21 cellular contexts compared by ENCODE assay signal in the genomic region with DNA sequence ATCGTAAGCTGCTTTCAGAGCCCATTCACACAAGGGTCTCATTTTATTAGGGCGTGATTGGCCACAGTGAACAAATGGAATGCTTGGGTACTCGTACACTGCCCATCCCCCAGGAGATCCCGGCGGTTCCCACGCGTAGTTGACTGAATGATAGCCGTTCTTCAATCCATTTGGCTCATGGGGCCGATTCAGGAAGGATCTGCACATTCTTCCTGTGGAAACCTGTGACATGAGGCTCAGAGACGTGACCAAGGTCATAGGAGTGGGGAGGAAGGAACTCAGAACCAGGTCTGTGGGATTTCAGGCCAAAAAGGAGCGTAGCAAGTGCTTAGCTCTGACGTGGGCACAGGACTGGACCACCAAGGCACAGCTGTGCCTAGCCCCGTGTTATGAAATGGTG. TPM values are rescaled to one million over a fixed set of nuclear protein-coding genes. Genes with fewer than 3 reads are reported as not detected.
DNase-seq lines count a peak whose midpoint lies in the region; ATAC-seq and TF ChIP-seq lines count a peak whose summit lies in the region.
"Had no signal": no experiment of that assay in that cellular context is flagged by ENCODE, and none has a peak within 500 bp of the region (broad histone marks: within the 10 kb centered on the region; RNA-seq: fewer than 3 reads in every experiment).

No MANE protein-coding gene starts in this region.

- H3K9me3 ChIP-seq in BLaER1 (peaks cover 20% of the 10 kb centered on the region), DND-41 (ENCODE audit: insufficient read depth, low read length, severe bottlenecking) (no peaks in the 10 kb centered on the region), esophagus muscularis mucosa (no peaks in the 10 kb centered on the region), sigmoid colon (no peaks in the 10 kb centered on the region)
- H3K9me3 ChIP-seq: testis had no signal

- ATAC-seq in DND-41 (ENCODE audit: insufficient read depth, low read depth) (no peak), HG03342 (IDR thresholded peaks at IDR 0.05; ENCODE audit: unreplicated experiment) (no peak), GM19351 (IDR thresholded peaks at IDR 0.05; ENCODE audit: unreplicated experiment) (no peak)
- ATAC-seq: activated CD8-positive, alpha-beta memory T cell treated with anti-CD3 and anti-CD28 coated beads, Interleukin-2, amount 10 ng/mL, durations not matched to agents 7 days and 5 days; naive thymus-derived CD8-positive, alpha-beta T cell; Panc1 had no signal

- TF ChIP-seq CTCF in DND-41 (IDR thresholded peaks at IDR 0.05; ENCODE audit: borderline replicate concordance, extremely low read depth, low read length, poor library complexity, severe bottlenecking), result no peak
- no peak for TF ChIP-seq CTCF in esophagus muscularis mucosa (IDR thresholded peaks at IDR 0.05)
- TF ChIP-seq CTCF in sigmoid colon (IDR thresholded peaks at IDR 0.05), result no peak
- TF ChIP-seq CTCF in coronary artery (IDR thresholded peaks at IDR 0.05), result no peak

- 0 out of 2 replicates have a peak overlapping the region, but pooled peaks have one; percentile 2 for H3K4me3 ChIP-seq in BLaER1
- no peak overlapping the region; a peak in 1 of 4 replicates for H3K4me3 ChIP-seq in DND-41 (ENCODE audit: low read depth in 1 of 2, low read length in 2 of 2)
- H3K4me3 ChIP-seq in esophagus muscularis mucosa, result no peak overlapping the region
- no peak overlapping the region for H3K4me3 ChIP-seq in sigmoid colon
- no peak overlapping the region for H3K4me3 ChIP-seq in coronary artery
- H3K4me3 ChIP-seq: testis had no signal

- H3K36me3 Mint-ChIP-seq in activated naive CD8-positive, alpha-beta T cell treated with anti-CD3 and anti-CD28 coated beads for 36 hours, result peaks cover 26% of the 10 kb centered on the region

- H3K27me3 Mint-ChIP-seq in activated naive CD8-positive, alpha-beta T cell treated with anti-CD3 and anti-CD28 coated beads for 36 hours, result no peaks in the 10 kb centered on the region
- H3K27me3 Mint-ChIP-seq: activated CD8-positive, alpha-beta memory T cell treated with anti-CD3 and anti-CD28 coated beads, Interleukin-2, amount 10 ng/mL, durations not matched to agents 7 days and 5 days; naive thymus-derived CD8-positive, alpha-beta T cell had no signal

- H3K4me1 ChIP-seq in BLaER1 (peaks cover 100% of the 10 kb centered on the region), DND-41 (ENCODE audit: insufficient read depth, low read length) (peaks cover 100% of the 10 kb centered on the region), esophagus muscularis mucosa (peaks cover 76 to 85% (median 82%) of the 10 kb centered on the region in 4 donors), sigmoid colon (peaks cover 0 to 82% (median 67%) of the 10 kb centered on the region in 4 donors)

- no peak overlapping the region for H3K27ac Mint-ChIP-seq in activated naive CD8-positive, alpha-beta T cell treated with anti-CD3 and anti-CD28 coated beads for 36 hours
- H3K27ac Mint-ChIP-seq: activated CD8-positive, alpha-beta memory T cell treated with anti-CD3 and anti-CD28 coated beads, Interleukin-2, amount 10 ng/mL, durations not matched to agents 7 days and 5 days had no signal

- peaks cover 6% of the 10 kb centered on the region for H3K9me3 Mint-ChIP-seq in activated naive CD8-positive, alpha-beta T cell treated with anti-CD3 and anti-CD28 coated beads for 36 hours
- H3K9me3 Mint-ChIP-seq: activated T-helper 2 cell treated with anti-CD3 and anti-CD28 coated beads, Interferon-gamma antibody, Interleukin-2, Interleukin-4, amounts not matched to agents 10 μg/mL and 5 μg/mL and 100 μg/mL, durations not matched to agents 14 hours and 24 hours and 36 hours; naive thymus-derived CD8-positive, alpha-beta T cell had no signal

- intact Hi-C loops in esophagus muscularis mucosa (cut with DNase I) (no loop called here), sigmoid colon (cut with DNase I) (loop anchor here (10.0 kb wide), 1 partner anchor 806 kb away; a partner anchor contains a TSS)

- H3K9ac ChIP-seq in BLaER1, result no peak overlapping the region
- peak overlapping the region; percentile 59; the same call in 1 of the 2 replicates for H3K9ac ChIP-seq in DND-41 (ENCODE audit: low read depth, low read length)

- H4K20me1 ChIP-seq in BLaER1 (peaks cover under 1% of the 10 kb centered on the region; the same call in 1 of the 2 replicates), DND-41 (ENCODE audit: insufficient read depth, low read length) (no peaks in the 10 kb centered on the region)

- H3K27ac ChIP-seq in BLaER1 (peak overlapping the region; percentile 96), DND-41 (ENCODE audit: low read length) (peak overlapping the region; percentile 99), esophagus muscularis mucosa (replicated peaks in 1 of 4) (peak overlapping the region in 3 of 4 donors; percentile 8 to 87 (median 50)), sigmoid colon (peak overlapping the region in 3 of 4 donors; percentile 89 to 90 (median 90)), coronary artery (peak overlapping the region in 1 of 2 donors; percentile 9)
- H3K27ac ChIP-seq: testis had no signal

- H3K27me3 ChIP-seq in BLaER1, result no peaks in the 10 kb centered on the region
- no peaks in the 10 kb centered on the region for H3K27me3 ChIP-seq in DND-41 (ENCODE audit: insufficient read depth, low read length, poor library complexity)
- no peaks in the 10 kb centered on the region for H3K27me3 ChIP-seq in esophagus muscularis mucosa
- no peaks in the 10 kb centered on the region for H3K27me3 ChIP-seq in sigmoid colon
- H3K27me3 ChIP-seq: testis had no signal

- no peak for TF ChIP-seq POLR2A in esophagus muscularis mucosa (IDR thresholded peaks at IDR 0.05; ENCODE audit: low read depth)
- TF ChIP-seq POLR2A in sigmoid colon (IDR thresholded peaks at IDR 0.05), result no peak

- H3K4me2 ChIP-seq in BLaER1, result peak overlapping the region; percentile 97
- no peak overlapping the region for H3K4me2 ChIP-seq in DND-41 (ENCODE audit: insufficient read depth, low read length)

- H3K4me3 Mint-ChIP-seq in activated naive CD8-positive, alpha-beta T cell treated with anti-CD3 and anti-CD28 coated beads for 36 hours, result no peak overlapping the region
- H3K4me3 Mint-ChIP-seq: activated CD8-positive, alpha-beta memory T cell treated with anti-CD3 and anti-CD28 coated beads, Interleukin-2, amount 10 ng/mL, durations not matched to agents 7 days and 5 days had no signal

- WGBS in esophagus muscularis mucosa, result 78% methylated on average over 10 of the region's 13 CpGs
- 86 to 91% methylated on average over 13 of the region's 13 CpGs for WGBS in sigmoid colon, 2 donors

- DNase-seq in DND-41 (no peak), esophagus muscularis mucosa (ENCODE audit: extremely low spot score) (no peak), sigmoid colon (peak; percentile 53), coronary artery (ENCODE audit: low spot score) (no peak)
- no peak for DNase-seq in activated naive CD8-positive, alpha-beta T cell treated with anti-CD3 and anti-CD28 coated beads for 36 hours
- DNase-seq: activated CD4-positive, alpha-beta T cell treated with anti-CD3 and anti-CD28 coated beads for 1 hour; activated CD8-positive, alpha-beta memory T cell treated with anti-CD3 and anti-CD28 coated beads, Interleukin-2, amount 10 ng/mL, durations not matched to agents 7 days and 5 days; COR-L47; effector CD8-positive, alpha-beta T cell; mesendoderm; MV-4-11; naive thymus-derived CD8-positive, alpha-beta T cell; NCI-H187; NCI-H2227 treated with DMSO at 0.1 percent for 48 hours; stimulated activated CD4-positive, alpha-beta T cell treated with anti-CD3 and anti-CD28 coated beads, Interleukin-4, amount 100 ng/mL, for 4 hours; testis had no signal

- peaks cover 57% of the 10 kb centered on the region for H3K79me2 ChIP-seq in DND-41 (ENCODE audit: insufficient read depth, low read length)

- no peak for TF ChIP-seq EP300 in esophagus muscularis mucosa (IDR thresholded peaks at IDR 0.05)
- no peak for TF ChIP-seq EP300 in sigmoid colon (IDR thresholded peaks at IDR 0.05)

- H3K4me1 Mint-ChIP-seq in activated naive CD8-positive, alpha-beta T cell treated with anti-CD3 and anti-CD28 coated beads for 36 hours, result peaks cover 85% of the 10 kb centered on the region

- no peak overlapping the region for H2AFZ ChIP-seq in DND-41 (ENCODE audit: low read depth, low read length)

- H3K36me3 ChIP-seq in BLaER1 (peaks cover 20% of the 10 kb centered on the region), DND-41 (ENCODE audit: insufficient read depth, low read length) (peaks cover 38% of the 10 kb centered on the region), esophagus muscularis mucosa (peaks cover 0 to 12% (median 6%) of the 10 kb centered on the region in 4 donors), sigmoid colon (peaks cover 0 to 5% (median 2%) of the 10 kb centered on the region in 4 donors)

RNA-seq across cellular contexts. Expression of a gene that starts 11.7 kb away (rescaled TPM):
- 10 to 100 TPM; 16.1 to 25.9 (median 20.0) TPM for total RNA-seq in esophagus muscularis mucosa
- 10 to 100 TPM in 3 of 4 donors, 1 to 10 TPM in 1; 6.0 to 19.3 (median 13.6) TPM for total RNA-seq in sigmoid colon
- 10 to 100 TPM in 2 of 3 donors, 1 to 10 TPM in 1; 8.1 to 15.6 (median 10.2) TPM for polyA plus RNA-seq in sigmoid colon
- 10 to 100 TPM in 1 of 2 experiments, 1 to 10 TPM in 1; 9.8 to 11.1 TPM for total RNA-seq in activated naive CD8-positive, alpha-beta T cell treated with anti-CD3 and anti-CD28 coated beads for 36 hours
